In genomic region chr19:18725755-18726416, GRCh38 we compare ENCODE assay signal across 20 cellular contexts. TPM values are rescaled to one million over a fixed set of nuclear protein-coding genes. Genes with fewer than 3 reads are reported as not detected.
DNase-seq lines count a peak whose midpoint lies in the region; ATAC-seq and TF ChIP-seq lines count a peak whose summit lies in the region.
"Had no signal": no experiment of that assay in that cellular context is flagged by ENCODE, and none has a peak within 500 bp of the region (broad histone marks: within the 10 kb centered on the region; RNA-seq: fewer than 3 reads in every experiment).

No MANE protein-coding gene starts in this region.

- H3K27me3 ChIP-seq in stomach, result no peaks in the 10 kb centered on the region
- H3K27me3 ChIP-seq: brain microvascular endothelial cell, left lung, right lobe of liver, SJSA1 had no signal

- DNase-seq in NCI-H187 (lab: John Stamatoyannopoulos, UW), result peak; percentile 21 to 55
- DNase-seq in NCI-H187 treated with DMSO at 0.1 percent for 48 hours (lab: John Stamatoyannopoulos, UW), result no peak
- peak; percentile 96 for DNase-seq in NCI-H524 treated with DMSO at 0.1 percent for 48 hours (lab: John Stamatoyannopoulos, UW)
- DNase-seq in glutamatergic neuron, result peak; percentile 71
- DNase-seq in stomach, result no peak
- DNase-seq in HCEC 1CT, result no peak
- DNase-seq in T-helper 2 cell treated with Interferon-gamma antibody and Interleukin-4, amounts not matched to agents 5 μg/mL and 100 μg/mL, for 36 hours (ENCODE audit: low spot score), result no peak
- DNase-seq: activated CD4-positive, alpha-beta T cell treated with anti-CD3 and anti-CD28 coated beads, Interleukin-2, amount 10 ng/mL, durations not matched to agents 24 days and 14 days; activated T-cell treated with anti-CD3 and anti-CD28 coated beads for 4 hours; brain microvascular endothelial cell; CD4-positive, alpha-beta T cell; GOT3; left lung; naive B cell; NCI-H1930; right lobe of liver; T-helper 9 cell had no signal

- peak overlapping the region; percentile 43 for H3K4me3 Mint-ChIP-seq in glutamatergic neuron (ENCODE audit: unreplicated experiment)
- no peak overlapping the region for H3K4me3 Mint-ChIP-seq in T-helper 2 cell treated with Interferon-gamma antibody and Interleukin-4, amounts not matched to agents 5 μg/mL and 100 μg/mL, for 36 hours
- H3K4me3 Mint-ChIP-seq: activated CD4-positive, alpha-beta T cell treated with anti-CD3 and anti-CD28 coated beads, Interleukin-2, amount 10 ng/mL, durations not matched to agents 24 days and 14 days; CD4-positive, alpha-beta T cell had no signal

- H3K4me1 ChIP-seq in stomach, result peaks cover 0 to 14% (median 9%) of the 10 kb centered on the region in 4 donors
- H3K4me1 ChIP-seq: left lung, right lobe of liver, SJSA1 had no signal

- H3K9me3 ChIP-seq in stomach, result no peaks in the 10 kb centered on the region
- H3K9me3 ChIP-seq: left lung, right lobe of liver, SJSA1 had no signal

- H3K9me3 Mint-ChIP-seq in glutamatergic neuron (ENCODE audit: unreplicated experiment), result peaks cover 2% of the 10 kb centered on the region
- H3K9me3 Mint-ChIP-seq in T-helper 2 cell treated with Interferon-gamma antibody and Interleukin-4, amounts not matched to agents 5 μg/mL and 100 μg/mL, for 36 hours, result no peaks in the 10 kb centered on the region
- H3K9me3 Mint-ChIP-seq: activated CD4-positive, alpha-beta T cell treated with anti-CD3 and anti-CD28 coated beads, Interleukin-2, amount 10 ng/mL, durations not matched to agents 24 days and 14 days; activated naive CD4-positive, alpha-beta T cell treated with anti-CD3 and anti-CD28 coated beads, Interleukin-2, amount 50 U/mL, for 72 hours; CD4-positive, alpha-beta T cell; naive B cell had no signal

- H3K4me3 ChIP-seq in stomach, result no peak overlapping the region
- H3K4me3 ChIP-seq: left lung, right lobe of liver, SJSA1 had no signal

- peaks cover 22% of the 10 kb centered on the region for H3K4me1 Mint-ChIP-seq in glutamatergic neuron (ENCODE audit: low read depth, unreplicated experiment)
- no peaks in the 10 kb centered on the region for H3K4me1 Mint-ChIP-seq in T-helper 2 cell treated with Interferon-gamma antibody and Interleukin-4, amounts not matched to agents 5 μg/mL and 100 μg/mL, for 36 hours (ENCODE audit: low read depth)

- TF ChIP-seq EP300 in stomach (IDR thresholded peaks at IDR 0.05), result no peak

- H3K36me3 Mint-ChIP-seq in glutamatergic neuron (ENCODE audit: unreplicated experiment), result no peaks in the 10 kb centered on the region
- no peaks in the 10 kb centered on the region for H3K36me3 Mint-ChIP-seq in T-helper 2 cell treated with Interferon-gamma antibody and Interleukin-4, amounts not matched to agents 5 μg/mL and 100 μg/mL, for 36 hours (ENCODE audit: low read depth)
- H3K36me3 Mint-ChIP-seq: activated naive CD4-positive, alpha-beta T cell treated with anti-CD3 and anti-CD28 coated beads, Interleukin-2, amount 50 U/mL, for 72 hours had no signal

- peak overlapping the region; percentile 94 for H3K27ac Mint-ChIP-seq in glutamatergic neuron (ENCODE audit: unreplicated experiment)
- no peak overlapping the region for H3K27ac Mint-ChIP-seq in T-helper 2 cell treated with Interferon-gamma antibody and Interleukin-4, amounts not matched to agents 5 μg/mL and 100 μg/mL, for 36 hours
- H3K27ac Mint-ChIP-seq: activated CD4-positive, alpha-beta T cell treated with anti-CD3 and anti-CD28 coated beads, Interleukin-2, amount 10 ng/mL, durations not matched to agents 24 days and 14 days; CD4-positive, alpha-beta T cell had no signal

- TF ChIP-seq CTCF in glutamatergic neuron (IDR thresholded peaks at IDR 0.05; ENCODE audit: partially characterized antibody, unreplicated experiment) (no peak), stomach (IDR thresholded peaks at IDR 0.05) (no peak)

- peak overlapping the region in 4 of 5 donors; percentile 41 to 82 (median 52) for H3K27ac ChIP-seq in stomach
- H3K27ac ChIP-seq: brain microvascular endothelial cell, left lung, right lobe of liver, SJSA1 had no signal

- intact Hi-C loops in stomach (cut with DNase I; ENCODE audit: low total_unique reads), result no loop called here

- H3K27me3 Mint-ChIP-seq in glutamatergic neuron (ENCODE audit: unreplicated experiment), result peaks cover 11% of the 10 kb centered on the region
- H3K27me3 Mint-ChIP-seq in T-helper 2 cell treated with Interferon-gamma antibody and Interleukin-4, amounts not matched to agents 5 μg/mL and 100 μg/mL, for 36 hours (ENCODE audit: low read depth), result no peaks in the 10 kb centered on the region
- H3K27me3 Mint-ChIP-seq: activated CD4-positive, alpha-beta T cell treated with anti-CD3 and anti-CD28 coated beads, Interleukin-2, amount 10 ng/mL, durations not matched to agents 24 days and 14 days; CD4-positive, alpha-beta T cell; naive B cell had no signal

- peaks cover 0 to 7% (median 5%) of the 10 kb centered on the region in 4 donors for H3K36me3 ChIP-seq in stomach
- H3K36me3 ChIP-seq: brain microvascular endothelial cell, left lung, right lobe of liver, SJSA1 had no signal

- 77 to 88% (median 85%) methylated on average over 16 to 31 of the region's 31 CpGs for WGBS in stomach, 5 donors

- TF ChIP-seq POLR2A in stomach (IDR thresholded peaks at IDR 0.05), result no peak

- no peak for ATAC-seq in HG03097 (IDR thresholded peaks at IDR 0.05; ENCODE audit: low FRiP score, unreplicated experiment)
- ATAC-seq: activated naive CD4-positive, alpha-beta T cell treated with anti-CD3 and anti-CD28 coated beads, Interleukin-2, amount 50 U/mL, for 72 hours; left lung had no signal

RNA-seq across cellular contexts. Expression of gene CRTC1, which starts 42.4 kb away (rescaled TPM):
- total RNA-seq in glutamatergic neuron (ENCODE audit: unreplicated experiment), result 28.8 TPM
- 10 to 100 TPM in 1 of 5 donors, 1 to 10 TPM in 3, not detected in 1; 4.2 to 28.0 (median 4.7) TPM for total RNA-seq in stomach
- polyA plus RNA-seq in stomach, result 1 to 10 TPM; 4.6 to 8.4 (median 4.6) TPM

Comparison
In these comparisons a context has a peak if more than half of its experiments do, and no peak if none do; other contexts are left out.
1. DNase-seq: peak in NCI-H187 (2 of 2), NCI-H524 treated with DMSO at 0.1 percent for 48 hours (single experiment) and glutamatergic neuron (single experiment); none in NCI-H187 treated with DMSO at 0.1 percent for 48 hours (single experiment), stomach (single experiment), HCEC 1CT (single experiment) and T-helper 2 cell treated with Interferon-gamma antibody and Interleukin-4, amounts not matched to agents 5 μg/mL and 100 μg/mL, for 36 hours (single experiment).